In the genomic region with DNA sequence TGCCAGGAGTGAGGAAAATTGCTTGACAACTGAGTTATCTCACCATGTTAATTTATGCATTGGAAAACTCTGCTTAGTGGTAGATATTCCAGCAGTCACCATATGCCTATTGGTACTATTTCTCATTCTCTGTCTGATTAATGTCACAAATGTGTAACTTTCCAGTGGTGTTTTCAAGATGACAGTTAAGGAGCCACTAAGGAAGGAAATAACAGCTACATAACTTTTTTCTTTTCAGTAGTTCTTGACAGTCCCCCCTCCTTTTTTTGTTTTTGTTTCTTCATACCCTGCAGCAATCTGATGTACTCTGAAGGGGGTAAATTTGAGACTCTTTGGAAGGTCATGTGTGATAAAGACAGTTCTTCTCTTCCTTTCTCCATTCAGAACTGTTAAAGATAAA, we compare ENCODE assay signal across 16 cellular contexts. TPM values are rescaled to one million over a fixed set of nuclear protein-coding genes. Genes with fewer than 3 reads are reported as not detected.
A peak's percentile ranks its signal among the peaks of the same experiment; 100 is the strongest.
DNase-seq lines count a peak whose midpoint lies in the region; ATAC-seq and TF ChIP-seq lines count a peak whose summit lies in the region.
"Had no signal": no experiment of that assay in that cellular context is flagged by ENCODE, and none has a peak within 500 bp of the region (broad histone marks: within the 10 kb centered on the region; RNA-seq: fewer than 3 reads in every experiment).

No MANE protein-coding gene starts in this region.

- H3K9me3 ChIP-seq in BLaER1 = 0 out of 2 replicates have a peak, but pooled peaks cover 7% of the 10 kb centered on the region
- H3K9me3 ChIP-seq in CD8-positive, alpha-beta memory T cell (ENCODE audit: low read length) = no peaks in the 10 kb centered on the region
- H3K9me3 ChIP-seq in naive thymus-derived CD4-positive, alpha-beta T cell (ENCODE audit: control insufficient read depth in 2 of 3, low read length in 3 of 3) = no peaks in the 10 kb centered on the region
- H3K9me3 ChIP-seq in ascending aorta = no peaks in the 10 kb centered on the region

- H4K20me1 ChIP-seq in BLaER1 = peaks cover 37% of the 10 kb centered on the region; the same call in 1 of the 2 replicates

- H3K36me3 Mint-ChIP-seq in CD8-positive, alpha-beta memory T cell = peaks cover 0 to 12% (median 4%) of the 10 kb centered on the region in 3 donors
- H3K36me3 Mint-ChIP-seq in activated CD8-positive, alpha-beta T cell treated with anti-CD3 and anti-CD28 coated beads for 36 hours (ENCODE audit: low read depth) = peaks cover 40% of the 10 kb centered on the region
- H3K36me3 Mint-ChIP-seq in naive thymus-derived CD4-positive, alpha-beta T cell = peaks cover 0 to 38% (median 14%) of the 10 kb centered on the region in 5 donors

- no peak overlapping the region for H3K27ac ChIP-seq in BLaER1
- no peak overlapping the region for H3K27ac ChIP-seq in CD8-positive, alpha-beta memory T cell (ENCODE audit: low read depth, low read length)
- peak overlapping the region; percentile 73 for H3K27ac ChIP-seq in naive thymus-derived CD4-positive, alpha-beta T cell (ENCODE audit: low read depth, low read length)
- no peak overlapping the region for H3K27ac ChIP-seq in ascending aorta
- H3K27ac ChIP-seq: epithelial cell of prostate, PC-9, SK-N-MC had no signal

- intact Hi-C loops in activated CD8-positive, alpha-beta T cell treated with anti-CD3 and anti-CD28 coated beads for 36 hours (cut with micrococcal nuclease) = loop anchor here (2.0 kb wide), 1 partner anchor 53 kb away; no protein-coding TSS in a partner anchor
- intact Hi-C loops in naive thymus-derived CD4-positive, alpha-beta T cell (cut with micrococcal nuclease) = loop anchor here (1.0 to 10.0 kb wide), 14 partner anchors 9 to 947 kb away; a partner anchor contains a TSS
- intact Hi-C loops in ascending aorta (cut with DNase I) = no loop called here
- intact Hi-C loops in posterior vena cava (cut with DNase I) = no loop called here

- H3K9me3 Mint-ChIP-seq in CD8-positive, alpha-beta memory T cell = no peaks in the 10 kb centered on the region
- H3K9me3 Mint-ChIP-seq in activated CD8-positive, alpha-beta T cell treated with anti-CD3 and anti-CD28 coated beads for 36 hours = peaks cover 10% of the 10 kb centered on the region
- peaks cover 0 to 18% (median 0%) of the 10 kb centered on the region in 11 donors for H3K9me3 Mint-ChIP-seq in naive thymus-derived CD4-positive, alpha-beta T cell

- no peaks in the 10 kb centered on the region for H3K27me3 Mint-ChIP-seq in CD8-positive, alpha-beta memory T cell
- no peaks in the 10 kb centered on the region for H3K27me3 Mint-ChIP-seq in activated CD8-positive, alpha-beta T cell treated with anti-CD3 and anti-CD28 coated beads for 36 hours
- no peaks in the 10 kb centered on the region for H3K27me3 Mint-ChIP-seq in naive thymus-derived CD4-positive, alpha-beta T cell

- H3K4me3 Mint-ChIP-seq in CD8-positive, alpha-beta memory T cell = peak overlapping the region; percentile 73 to 85 (median 83)
- H3K4me3 Mint-ChIP-seq in activated CD8-positive, alpha-beta T cell treated with anti-CD3 and anti-CD28 coated beads for 36 hours = peak overlapping the region; percentile 63
- peak overlapping the region in 9 of 10 donors; percentile 68 to 89 (median 82) for H3K4me3 Mint-ChIP-seq in naive thymus-derived CD4-positive, alpha-beta T cell

- DNase-seq in CD8-positive, alpha-beta memory T cell = peak in 1 of 5 donors; percentile 32
- DNase-seq in activated CD8-positive, alpha-beta T cell treated with anti-CD3 and anti-CD28 coated beads for 36 hours = no peak
- DNase-seq in naive thymus-derived CD4-positive, alpha-beta T cell = peak in 3 of 9 donors; percentile 20 to 33 (median 28)
- DNase-seq in ascending aorta (ENCODE audit: low spot score in 2 of 2) (no peak), posterior vena cava (ENCODE audit: low spot score) (no peak)
- DNase-seq: NCI-H2081, NCI-H524 treated with DMSO at 0.1 percent for 48 hours, PC-9, substantia nigra had no signal

- peak; percentile 35 for ATAC-seq in activated CD8-positive, alpha-beta T cell treated with anti-CD3 and anti-CD28 coated beads for 36 hours
- ATAC-seq in naive thymus-derived CD4-positive, alpha-beta T cell = no peak
- ATAC-seq in GM18907 (IDR thresholded peaks at IDR 0.05; ENCODE audit: unreplicated experiment) = no peak
- no peak for ATAC-seq in HG02763 (IDR thresholded peaks at IDR 0.05; ENCODE audit: unreplicated experiment)

- H3K4me1 ChIP-seq in BLaER1 = peaks cover 23% of the 10 kb centered on the region
- peaks cover 84% of the 10 kb centered on the region for H3K4me1 ChIP-seq in CD8-positive, alpha-beta memory T cell (ENCODE audit: insufficient read depth, low read length)
- peaks cover 73% of the 10 kb centered on the region in 2 donors for H3K4me1 ChIP-seq in naive thymus-derived CD4-positive, alpha-beta T cell (ENCODE audit: control insufficient read depth in 2 of 2, insufficient read depth in 2 of 2, low read length in 2 of 2)
- no peaks in the 10 kb centered on the region for H3K4me1 ChIP-seq in ascending aorta

- CTCF ChIA-PET in CD8-positive, alpha-beta memory T cell (lab: Charles Lee) = interaction anchor here (2.1 to 2.8 kb wide), 2 partner anchors 12 to 15 kb away, joined by 7 to 12 read pairs; no protein-coding TSS in a partner anchor
- CTCF ChIA-PET in activated CD8-positive, alpha-beta T cell treated with anti-CD3 and anti-CD28 coated beads for 36 hours (lab: Charles Lee) = interaction anchor here (0.7 to 4.4 kb wide), 3 partner anchors 12 to 40 kb away, joined by 3 to 24 read pairs (median 4); no protein-coding TSS in a partner anchor
- CTCF ChIA-PET in naive thymus-derived CD4-positive, alpha-beta T cell (lab: Charles Lee) = interaction anchor here (1.0 to 1.6 kb wide), 5 partner anchors 9 to 62 kb away, joined by 3 to 5 read pairs (median 4); a partner anchor contains a TSS

- H3K4me2 ChIP-seq in BLaER1 = peak overlapping the region; percentile 76
- H3K4me2 ChIP-seq: PC-9 had no signal

- H3K4me3 ChIP-seq in BLaER1 (no peak overlapping the region), ascending aorta (no peak overlapping the region)
- peak overlapping the region; percentile 70 for H3K4me3 ChIP-seq in CD8-positive, alpha-beta memory T cell (ENCODE audit: low read length)
- H3K4me3 ChIP-seq in naive thymus-derived CD4-positive, alpha-beta T cell (ENCODE audit: low read length) = peak overlapping the region; percentile 52
- H3K4me3 ChIP-seq: coronary artery, lung, PC-9, SK-N-MC had no signal

- H3K36me3 ChIP-seq in BLaER1 (no peaks in the 10 kb centered on the region), ascending aorta (no peaks in the 10 kb centered on the region)
- no peaks in the 10 kb centered on the region for H3K36me3 ChIP-seq in CD8-positive, alpha-beta memory T cell (ENCODE audit: insufficient read depth, low read length)
- no peaks in the 10 kb centered on the region for H3K36me3 ChIP-seq in naive thymus-derived CD4-positive, alpha-beta T cell (ENCODE audit: control insufficient read depth in 2 of 3, insufficient read depth in 3 of 3, low read length in 3 of 3)

- H3K27ac Mint-ChIP-seq in CD8-positive, alpha-beta memory T cell = peak overlapping the region; percentile 90 to 98 (median 97)
- peak overlapping the region; percentile 97 for H3K27ac Mint-ChIP-seq in activated CD8-positive, alpha-beta T cell treated with anti-CD3 and anti-CD28 coated beads for 36 hours
- peak overlapping the region in 5 of 9 donors; percentile 93 to 99 (median 96) for H3K27ac Mint-ChIP-seq in naive thymus-derived CD4-positive, alpha-beta T cell

- H3K27me3 ChIP-seq in BLaER1 = no peaks in the 10 kb centered on the region
- H3K27me3 ChIP-seq in CD8-positive, alpha-beta memory T cell (ENCODE audit: insufficient read depth, low read length, poor library complexity, severe bottlenecking) = no peaks in the 10 kb centered on the region
- no peaks in the 10 kb centered on the region for H3K27me3 ChIP-seq in naive thymus-derived CD4-positive, alpha-beta T cell (ENCODE audit: control insufficient read depth in 2 of 2, insufficient read depth in 2 of 2, low read length in 2 of 2)
- no peaks in the 10 kb centered on the region for H3K27me3 ChIP-seq in ascending aorta

- POLR2A ChIA-PET in CD8-positive, alpha-beta memory T cell (lab: Charles Lee) = interaction anchor here (0.7 to 3.2 kb wide), 2 partner anchors 12 to 18 kb away, joined by 4 to 13 read pairs; a partner anchor contains a TSS
- POLR2A ChIA-PET in activated CD8-positive, alpha-beta T cell treated with anti-CD3 and anti-CD28 coated beads for 36 hours (lab: Charles Lee) = interaction anchor here (0.7 to 7.8 kb wide), 8 partner anchors 8 to 87 kb away, joined by 3 to 102 read pairs (median 5); a partner anchor contains a TSS
- POLR2A ChIA-PET in naive thymus-derived CD4-positive, alpha-beta T cell (lab: Charles Lee) = interaction anchor here (0.7 to 4.6 kb wide), 8 partner anchors 9 to 27 kb away, joined by 3 to 91 read pairs (median 4); a partner anchor contains a TSS

- H3K9ac ChIP-seq in BLaER1 = no peak overlapping the region

- TF ChIP-seq CTCF in activated CD8-positive, alpha-beta T cell treated with anti-CD3 and anti-CD28 coated beads for 36 hours (IDR thresholded peaks at IDR 0.05) = no peak
- no peak for TF ChIP-seq CTCF in ascending aorta (IDR thresholded peaks at IDR 0.05)

- peaks cover 52 to 63% (median 61%) of the 10 kb centered on the region in 3 donors for H3K4me1 Mint-ChIP-seq in CD8-positive, alpha-beta memory T cell
- peaks cover 58% of the 10 kb centered on the region for H3K4me1 Mint-ChIP-seq in activated CD8-positive, alpha-beta T cell treated with anti-CD3 and anti-CD28 coated beads for 36 hours (ENCODE audit: low read depth)
- H3K4me1 Mint-ChIP-seq in naive thymus-derived CD4-positive, alpha-beta T cell = peaks cover 19 to 64% (median 37%) of the 10 kb centered on the region in 7 donors

RNA-seq across cellular contexts. Expression of a gene that starts 13.1 kb away (rescaled TPM):
- total RNA-seq in CD8-positive, alpha-beta memory T cell = 10 to 100 TPM; 34.0 to 36.4 TPM
- 39.2 TPM for polyA plus RNA-seq in CD8-positive, alpha-beta memory T cell
- total RNA-seq in activated CD8-positive, alpha-beta T cell treated with anti-CD3 and anti-CD28 coated beads for 36 hours = 10 to 100 TPM; 35.4 to 41.5 TPM
- total RNA-seq in naive thymus-derived CD4-positive, alpha-beta T cell = 100 to 1,000 TPM in 2 of 5 experiments, 10 to 100 TPM in 3; 51.9 to 120 (median 96.3) TPM
- polyA plus RNA-seq in naive thymus-derived CD4-positive, alpha-beta T cell = 10 to 100 TPM; 51.0 to 59.8 TPM
- total RNA-seq in ascending aorta = 7.7 TPM
- 10 to 100 TPM; 17.1 to 21.4 TPM for total RNA-seq in posterior vena cava

Comparison
In these comparisons a context has a peak if more than half of its experiments do, and no peak if none do; other contexts are left out.
1. H3K4me3 ChIP-seq: peak in CD8-positive, alpha-beta memory T cell (single experiment) and naive thymus-derived CD4-positive, alpha-beta T cell (single experiment); none in BLaER1 (single experiment) and ascending aorta (0 of 2).
2. intact Hi-C loops: an anchor here in activated CD8-positive, alpha-beta T cell treated with anti-CD3 and anti-CD28 coated beads for 36 hours (2.0 kb wide) and naive thymus-derived CD4-positive, alpha-beta T cell (1.0 to 10.0 kb wide); none called in ascending aorta and posterior vena cava.
3. Peak in every context shown above with its lines, with median percentiles within 50 percentile points of each other: H3K27ac Mint-ChIP-seq and H3K4me3 Mint-ChIP-seq.